Comparison of ENCODE assay signal across 22 cellular contexts in genomic region chr1:212328248-212328647, GRCh38. TPM values are rescaled to one million over a fixed set of nuclear protein-coding genes. Genes with fewer than 3 reads are reported as not detected.
DNase-seq lines count a peak whose midpoint lies in the region; ATAC-seq, FAIRE-seq and TF ChIP-seq lines count a peak whose summit lies in the region.
"Had no signal": no experiment of that assay in that cellular context is flagged by ENCODE, and none has a peak within 500 bp of the region (broad histone marks: within the 10 kb centered on the region; RNA-seq: fewer than 3 reads in every experiment).

No MANE protein-coding gene starts in this region.

- H2AFZ ChIP-seq in astrocyte (ENCODE audit: low read depth, low read length), result no peak overlapping the region
- H2AFZ ChIP-seq: GM23248, PC-9 had no signal

- H3K27ac Mint-ChIP-seq in astrocyte (ENCODE audit: unreplicated experiment), result no peak overlapping the region
- H3K27ac Mint-ChIP-seq in activated CD4-positive, alpha-beta T cell treated with anti-CD3 and anti-CD28 coated beads, Interleukin-2, amount 10 ng/mL, durations not matched to agents 24 days and 14 days, result no peak overlapping the region
- H3K27ac Mint-ChIP-seq: B cell had no signal

- H3K9me3 ChIP-seq in astrocyte (ENCODE audit: insufficient read depth, low read depth, low read length), result no peaks in the 10 kb centered on the region
- H3K9me3 ChIP-seq in sigmoid colon, result no peaks in the 10 kb centered on the region
- H3K9me3 ChIP-seq: Caco-2, HAP-1, SJSA1 had no signal

- no peak overlapping the region for H3K4me3 Mint-ChIP-seq in astrocyte (ENCODE audit: unreplicated experiment)
- H3K4me3 Mint-ChIP-seq in activated CD4-positive, alpha-beta T cell treated with anti-CD3 and anti-CD28 coated beads, Interleukin-2, amount 10 ng/mL, durations not matched to agents 24 days and 14 days, result no peak overlapping the region
- H3K4me3 Mint-ChIP-seq: B cell had no signal

- TF ChIP-seq POLR2A in sigmoid colon (IDR thresholded peaks at IDR 0.05), result no peak

- no peak overlapping the region for H3K4me2 ChIP-seq in astrocyte (ENCODE audit: low read length)
- H3K4me2 ChIP-seq: PC-9 had no signal

- 86 to 90% methylated on average over 4 of the region's 4 CpGs for WGBS in sigmoid colon, 2 donors

- H3K4me1 ChIP-seq in astrocyte (ENCODE audit: insufficient read depth, low read length) (no peaks in the 10 kb centered on the region), sigmoid colon (peaks cover 0 to 6% (median 2%) of the 10 kb centered on the region in 4 donors)
- H3K4me1 ChIP-seq: Caco-2, HAP-1, SJSA1 had no signal

- no peaks in the 10 kb centered on the region for H3K9me3 Mint-ChIP-seq in astrocyte (ENCODE audit: unreplicated experiment)
- H3K9me3 Mint-ChIP-seq in activated CD4-positive, alpha-beta T cell treated with anti-CD3 and anti-CD28 coated beads, Interleukin-2, amount 10 ng/mL, durations not matched to agents 24 days and 14 days, result no peaks in the 10 kb centered on the region

- TF ChIP-seq EP300 in sigmoid colon (IDR thresholded peaks at IDR 0.05), result no peak

- no peak for FAIRE-seq in astrocyte (lab: Jason Lieb, UNC)
- FAIRE-seq: GM12891, GM19239, HTR-8/SVneo had no signal

- no peak overlapping the region for H3K4me3 ChIP-seq in astrocyte (ENCODE audit: insufficient read depth, low read depth, low read length)
- no peak overlapping the region for H3K4me3 ChIP-seq in fibroblast of villous mesenchyme (ENCODE audit: low read depth, low read length)
- no peak overlapping the region for H3K4me3 ChIP-seq in sigmoid colon
- H3K4me3 ChIP-seq: GM23248, HAP-1, PC-9, SJSA1 had no signal

- ATAC-seq in left ventricle myocardium superior, result peak; percentile 43
- no peak for ATAC-seq in Right ventricle myocardium superior (ENCODE audit: poor library complexity)

- H3K4me1 Mint-ChIP-seq in astrocyte (ENCODE audit: low read depth, unreplicated experiment), result peaks cover 5% of the 10 kb centered on the region
- H3K4me1 Mint-ChIP-seq in activated CD4-positive, alpha-beta T cell treated with anti-CD3 and anti-CD28 coated beads, Interleukin-2, amount 10 ng/mL, durations not matched to agents 24 days and 14 days, result peaks cover 4% of the 10 kb centered on the region

- TF ChIP-seq CTCF in astrocyte (IDR thresholded peaks at IDR 0.05; ENCODE audit: insufficient read depth, low read depth, low read length), result no peak
- no peak for TF ChIP-seq CTCF in fibroblast of villous mesenchyme (IDR thresholded peaks at IDR 0.05; ENCODE audit: insufficient read depth, low read depth, low read length)
- no peak for TF ChIP-seq CTCF in sigmoid colon (IDR thresholded peaks at IDR 0.05)

- no peak overlapping the region for H3K27ac ChIP-seq in astrocyte (ENCODE audit: low read depth, low read length)
- H3K27ac ChIP-seq in sigmoid colon, result no peak overlapping the region
- H3K27ac ChIP-seq: 22Rv1, GM23248, PC-9, SJSA1 had no signal

- no peaks in the 10 kb centered on the region for H3K27me3 ChIP-seq in astrocyte (ENCODE audit: insufficient read depth, low read length)
- no peaks in the 10 kb centered on the region for H3K27me3 ChIP-seq in sigmoid colon
- H3K27me3 ChIP-seq: SJSA1 had no signal

- H3K79me2 ChIP-seq in astrocyte (ENCODE audit: insufficient read depth, low read length), result no peaks in the 10 kb centered on the region

- H3K27me3 Mint-ChIP-seq in astrocyte (ENCODE audit: low read depth, unreplicated experiment), result no peaks in the 10 kb centered on the region
- no peaks in the 10 kb centered on the region for H3K27me3 Mint-ChIP-seq in activated CD4-positive, alpha-beta T cell treated with anti-CD3 and anti-CD28 coated beads, Interleukin-2, amount 10 ng/mL, durations not matched to agents 24 days and 14 days
- H3K27me3 Mint-ChIP-seq: B cell had no signal

- intact Hi-C loops in left ventricle myocardium superior (cut with micrococcal nuclease) (no loop called here), Right ventricle myocardium superior (cut with DNase I) (no loop called here), sigmoid colon (cut with DNase I) (no loop called here)
- intact Hi-C loops in activated CD4-positive, alpha-beta T cell treated with anti-CD3 and anti-CD28 coated beads, Interleukin-2, amount 10 ng/mL, durations not matched to agents 24 days and 14 days (cut with micrococcal nuclease), result no loop called here

- no peaks in the 10 kb centered on the region for H3K36me3 Mint-ChIP-seq in astrocyte (ENCODE audit: low read depth, unreplicated experiment)
- peaks cover 18% of the 10 kb centered on the region for H3K36me3 Mint-ChIP-seq in activated CD4-positive, alpha-beta T cell treated with anti-CD3 and anti-CD28 coated beads, Interleukin-2, amount 10 ng/mL, durations not matched to agents 24 days and 14 days (ENCODE audit: low read depth)

- no peak for DNase-seq in left ventricle myocardium superior
- DNase-seq in Right ventricle myocardium superior, result no peak
- DNase-seq in astrocyte (ENCODE audit: low read depth), result peak; percentile 7
- peak; percentile 74 for DNase-seq in fibroblast of villous mesenchyme (ENCODE audit: low read depth)
- DNase-seq in SIG-M5 (lab: John Stamatoyannopoulos, UW), result no peak
- DNase-seq in activated CD4-positive, alpha-beta T cell treated with anti-CD3 and anti-CD28 coated beads, Interleukin-2, amount 10 ng/mL, durations not matched to agents 24 days and 14 days, result no peak
- no peak for DNase-seq in NCI-H1048 (lab: John Stamatoyannopoulos, UW)
- DNase-seq in sigmoid colon, result no peak
- DNase-seq: Caco-2, EL, GM23248, NCI-H1930, NCI-H345, NCI-H524 treated with DMSO at 0.1 percent for 48 hours, PC-9 had no signal

- H4K20me1 ChIP-seq in astrocyte (ENCODE audit: insufficient read depth, low read length), result peaks cover 4% of the 10 kb centered on the region

- H3K36me3 ChIP-seq in astrocyte (ENCODE audit: insufficient read depth, low read length), result no peaks in the 10 kb centered on the region
- peaks cover 0 to 7% (median 0%) of the 10 kb centered on the region in 4 donors for H3K36me3 ChIP-seq in sigmoid colon
- H3K36me3 ChIP-seq: HAP-1, SJSA1 had no signal

- no peak overlapping the region for H3K9ac ChIP-seq in astrocyte (ENCODE audit: low read length)
- H3K9ac ChIP-seq: GM23248 had no signal

RNA-seq across cellular contexts. Expression of gene PPP2R5A, which starts 43.0 kb away (rescaled TPM):
- total RNA-seq in left ventricle myocardium superior, result 80.7 TPM
- total RNA-seq in Right ventricle myocardium superior, result 77.9 TPM
- total RNA-seq in astrocyte, result 13.2 and 14.6 TPM in 2 replicates
- 21.9 and 29.4 TPM in 2 replicates for total RNA-seq in fibroblast of villous mesenchyme
- total RNA-seq in activated CD4-positive, alpha-beta T cell treated with anti-CD3 and anti-CD28 coated beads, Interleukin-2, amount 10 ng/mL, durations not matched to agents 24 days and 14 days, result 43.6 and 44.4 TPM in 2 replicates
- 10 to 100 TPM; 25.9 to 47.1 (median 31.4) TPM for total RNA-seq in sigmoid colon
- polyA plus RNA-seq in sigmoid colon, result 10 to 100 TPM; 46.2 to 62.7 (median 50.4) TPM

Comparison
In these comparisons a context has a peak if more than half of its experiments do, and no peak if none do; other contexts are left out.
1. DNase-seq: peak in astrocyte (single experiment) and fibroblast of villous mesenchyme (single experiment); none in left ventricle myocardium superior (single experiment), Right ventricle myocardium superior (single experiment), SIG-M5 (single experiment), activated CD4-positive, alpha-beta T cell treated with anti-CD3 and anti-CD28 coated beads, Interleukin-2, amount 10 ng/mL, durations not matched to agents 24 days and 14 days (single experiment), NCI-H1048 (single experiment) and sigmoid colon (single experiment).